12 cellular contexts compared by ENCODE assay signal in genomic region chr1:160362168-160362941, GRCh38. TPM values are rescaled to one million over a fixed set of nuclear protein-coding genes. Genes with fewer than 3 reads are reported as not detected.
DNase-seq lines count a peak whose midpoint lies in the region; TF ChIP-seq lines count a peak whose summit lies in the region.
"Had no signal": no experiment of that assay in that cellular context is flagged by ENCODE, and none has a peak within 500 bp of the region (broad histone marks: within the 10 kb centered on the region; RNA-seq: fewer than 3 reads in every experiment).

No MANE protein-coding gene starts in this region.

- H3K9ac ChIP-seq in BLaER1 treated with 17β-estradiol and CSF1 and Interleukin-3, amounts not matched to agents 10 nM and 100 nM = peak overlapping the region in 3 of 11 experiments; percentile 3 to 44 (median 32); a peak in 5 of 22 replicates

- no peaks in the 10 kb centered on the region for H3K27me3 ChIP-seq in BLaER1 treated with 17β-estradiol and CSF1 and Interleukin-3, amounts not matched to agents 10 nM and 100 nM
- H3K27me3 ChIP-seq in tibial nerve = no peaks in the 10 kb centered on the region

- 62 to 63% methylated on average over 8 of the region's 8 CpGs for WGBS in tibial nerve, 2 donors

- no peaks in the 10 kb centered on the region for H3K9me3 ChIP-seq in BLaER1 treated with 17β-estradiol and CSF1 and Interleukin-3, amounts not matched to agents 10 nM and 100 nM (replicated peaks in 1 of 11)
- H3K9me3 ChIP-seq in tibial nerve = no peaks in the 10 kb centered on the region

- H4K20me1 ChIP-seq in BLaER1 treated with 17β-estradiol and CSF1 and Interleukin-3, amounts not matched to agents 10 nM and 100 nM = no peaks in the 10 kb centered on the region; a peak in 2 of 22 replicates

- no peak for TF ChIP-seq EP300 in tibial nerve (IDR thresholded peaks at IDR 0.05)

- H3K27ac ChIP-seq in BLaER1 treated with 17β-estradiol and CSF1 and Interleukin-3, amounts not matched to agents 10 nM and 100 nM = peak overlapping the region in 10 of 11 experiments; percentile 19 to 70 (median 41); a peak in 15 of 22 replicates
- H3K27ac ChIP-seq in tibial nerve = no peak overlapping the region

- intact Hi-C loops in posterior cingulate gyrus (cut with DNase I) = no loop called here

- DNase-seq in ELF-1 (ENCODE audit: low read depth, low spot score) (peak; percentile 88), SK-N-DZ (ENCODE audit: low spot score) (peak; percentile 69), iPS-NIHi11 (ENCODE audit: low spot score) (peak; percentile 46), tibial nerve (ENCODE audit: low spot score in 2 of 2) (no peak), mucosa of gallbladder (ENCODE audit: low spot score) (no peak), NCI-H526 (lab: John Stamatoyannopoulos, UW) (no peak), posterior cingulate gyrus (no peak)
- DNase-seq: activated effector memory CD4-positive, alpha-beta T cell treated with Interleukin-2 at 50 U/mL for 16 hours; DMS153; Kasumi-1 had no signal

- no peak for TF ChIP-seq POLR2A in tibial nerve (IDR thresholded peaks at IDR 0.05)

- H3K4me2 ChIP-seq in BLaER1 treated with 17β-estradiol and CSF1 and Interleukin-3, amounts not matched to agents 10 nM and 100 nM = peak overlapping the region; percentile 27 to 75 (median 56); a peak in 20 of 22 replicates

- no peak overlapping the region for H3K4me3 ChIP-seq in BLaER1 treated with 17β-estradiol and CSF1 and Interleukin-3, amounts not matched to agents 10 nM and 100 nM
- H3K4me3 ChIP-seq in tibial nerve = no peak overlapping the region

- TF ChIP-seq CTCF in tibial nerve (IDR thresholded peaks at IDR 0.05) = no peak

- peaks cover 27 to 43% (median 37%) of the 10 kb centered on the region in 10 experiments for H3K4me1 ChIP-seq in BLaER1 treated with 17β-estradiol and CSF1 and Interleukin-3, amounts not matched to agents 10 nM and 100 nM
- H3K4me1 ChIP-seq in tibial nerve = no peaks in the 10 kb centered on the region

- peaks cover 16 to 45% (median 36%) of the 10 kb centered on the region in 11 experiments for H3K36me3 ChIP-seq in BLaER1 treated with 17β-estradiol and CSF1 and Interleukin-3, amounts not matched to agents 10 nM and 100 nM
- peaks cover 0 to 37% (median 5%) of the 10 kb centered on the region in 3 donors for H3K36me3 ChIP-seq in tibial nerve

RNA-seq across cellular contexts. Expression of gene NHLH1, which starts 4.5 kb away (rescaled TPM):
- polyA plus RNA-seq in SK-N-DZ (2014; cell fraction: cytosol; rRNA removed) = 0.25 and 0.35 TPM in 2 replicates
- 0.57 and 1.3 TPM in 2 replicates for polyA plus RNA-seq in SK-N-DZ (2014; cell fraction: nucleus; rRNA removed)
- total RNA-seq in tibial nerve (not detected), mucosa of gallbladder (not detected)
- total RNA-seq: mononuclear cell had no signal

RNA-seq across cellular contexts. Expression of gene NCSTN, which starts 19.2 kb away (rescaled TPM):
- 42.5 and 42.8 TPM in 2 replicates for polyA plus RNA-seq in SK-N-DZ (2014; cell fraction: cytosol; rRNA removed)
- 66.2 and 78.8 TPM in 2 replicates for polyA plus RNA-seq in SK-N-DZ (2014; cell fraction: nucleus; rRNA removed)
- total RNA-seq in tibial nerve (10 to 100 TPM; 60.6 to 85.5 (median 73.0) TPM), mucosa of gallbladder (106 TPM)

RNA-seq across cellular contexts. Expression of gene COPA, which starts 19.3 kb away (rescaled TPM):
- 89.3 and 103 TPM in 2 replicates for polyA plus RNA-seq in SK-N-DZ (2014; cell fraction: cytosol; rRNA removed)
- 45.4 and 60.3 TPM in 2 replicates for polyA plus RNA-seq in SK-N-DZ (2014; cell fraction: nucleus; rRNA removed)
- total RNA-seq in tibial nerve (100 to 1,000 TPM in 3 of 4 donors, 10 to 100 TPM in 1; 92.2 to 127 (median 112) TPM), mucosa of gallbladder (164 TPM)

RNA-seq across cellular contexts. Expression of gene VANGL2, which starts 38.0 kb away (rescaled TPM):
- polyA plus RNA-seq in SK-N-DZ (2014; cell fraction: cytosol; rRNA removed) = 9.5 and 12.5 TPM in 2 replicates
- polyA plus RNA-seq in SK-N-DZ (2014; cell fraction: nucleus; rRNA removed) = 10.0 and 16.3 TPM in 2 replicates
- total RNA-seq in tibial nerve = 1 to 10 TPM in 3 of 4 donors, under 1 TPM in 1; 0.84 to 2.0 (median 1.4) TPM
- total RNA-seq in mucosa of gallbladder = 6.5 TPM

Comparison
In these comparisons a context has a peak if more than half of its experiments do, and no peak if none do; other contexts are left out.
1. H3K27ac ChIP-seq: peak in BLaER1 treated with 17β-estradiol and CSF1 and Interleukin-3, amounts not matched to agents 10 nM and 100 nM (10 of 11); none in tibial nerve (0 of 4).
2. DNase-seq: peak in ELF-1 (single experiment), SK-N-DZ (single experiment) and iPS-NIHi11 (single experiment); none in tibial nerve (0 of 2), mucosa of gallbladder (single experiment), NCI-H526 (0 of 2) and posterior cingulate gyrus (0 of 10).